15 cellular contexts compared by ENCODE assay signal in the genomic region with DNA sequence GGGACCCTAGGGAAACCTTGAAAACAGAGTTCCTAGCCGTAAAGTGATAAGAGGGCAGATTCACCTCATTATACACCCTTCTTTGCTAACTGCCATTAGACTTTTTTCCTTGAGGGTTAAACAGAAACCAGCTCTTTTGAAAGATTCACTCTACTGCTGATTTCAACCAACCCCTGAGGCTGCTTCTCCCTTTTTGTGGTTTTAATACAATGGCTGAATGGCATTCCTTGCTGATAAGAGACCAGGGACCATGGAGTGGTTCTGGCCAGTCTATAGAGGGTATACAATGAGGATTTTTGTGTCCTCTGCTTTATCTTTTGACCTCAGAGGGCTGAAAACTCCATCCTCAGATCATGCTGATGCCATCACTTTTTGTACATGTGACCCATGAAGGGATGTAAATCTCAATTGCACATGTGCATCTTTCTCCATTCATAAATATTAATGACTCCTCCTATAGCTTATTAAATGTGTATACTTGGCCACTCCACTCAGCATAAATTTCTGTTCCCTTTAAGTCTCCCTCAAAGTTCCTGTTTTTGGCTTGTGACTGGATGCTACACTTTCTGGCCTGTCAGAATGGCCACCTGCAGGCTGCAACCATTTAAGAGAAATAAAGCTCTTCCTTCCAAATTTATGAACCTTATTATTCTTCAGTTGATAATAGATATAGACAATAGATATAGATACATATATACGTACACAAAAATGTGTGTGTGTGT.
"Had no signal": no experiment of that assay in that cellular context is flagged by ENCODE, and none has a peak within 500 bp of the region (broad histone marks: within the 10 kb centered on the region; RNA-seq: fewer than 3 reads in every experiment).

No MANE protein-coding gene starts in this region.

- H3K27ac ChIP-seq: esophagus muscularis mucosa, parathyroid adenoma, stomach, thoracic aorta had no signal

- H3K4me3 Mint-ChIP-seq: activated CD8-positive, alpha-beta T cell treated with anti-CD3 and anti-CD28 coated beads for 36 hours; activated naive CD8-positive, alpha-beta T cell treated with anti-CD3 and anti-CD28 coated beads, Interleukin-2, amount 10 ng/mL, durations not matched to agents 7 days and 5 days; activated T-cell treated with anti-CD3 and anti-CD28 coated beads, Interleukin-2, amount 50 U/mL, for 72 hours; memory B cell had no signal

- H3K27me3 Mint-ChIP-seq: activated CD8-positive, alpha-beta T cell treated with anti-CD3 and anti-CD28 coated beads for 36 hours; activated naive CD8-positive, alpha-beta T cell treated with anti-CD3 and anti-CD28 coated beads, Interleukin-2, amount 10 ng/mL, durations not matched to agents 7 days and 5 days; memory B cell had no signal

- H3K9me3 Mint-ChIP-seq: activated CD8-positive, alpha-beta T cell treated with anti-CD3 and anti-CD28 coated beads for 36 hours had no signal

- H3K4me1 Mint-ChIP-seq: activated naive CD8-positive, alpha-beta T cell treated with anti-CD3 and anti-CD28 coated beads, Interleukin-2, amount 10 ng/mL, durations not matched to agents 7 days and 5 days; memory B cell had no signal

- H3K27me3 ChIP-seq: esophagus muscularis mucosa, left lung, stomach had no signal

- H3K27ac Mint-ChIP-seq: activated CD8-positive, alpha-beta T cell treated with anti-CD3 and anti-CD28 coated beads for 36 hours; activated naive CD8-positive, alpha-beta T cell treated with anti-CD3 and anti-CD28 coated beads, Interleukin-2, amount 10 ng/mL, durations not matched to agents 7 days and 5 days; activated T-cell treated with anti-CD3 and anti-CD28 coated beads, Interleukin-2, amount 50 U/mL, for 72 hours; memory B cell had no signal

- H3K36me3 Mint-ChIP-seq: activated naive CD8-positive, alpha-beta T cell treated with anti-CD3 and anti-CD28 coated beads, Interleukin-2, amount 10 ng/mL, durations not matched to agents 7 days and 5 days; memory B cell had no signal

- H3K4me3 ChIP-seq: esophagus muscularis mucosa, left lung, stomach, thoracic aorta had no signal

- H3K9me3 ChIP-seq: esophagus muscularis mucosa, left lung, thoracic aorta had no signal

- H3K4me1 ChIP-seq: esophagus muscularis mucosa, left lung, parathyroid adenoma, stomach had no signal

- DNase-seq: activated CD4-positive, alpha-beta T cell treated with anti-CD3 and anti-CD28 coated beads for 4 hours; activated CD8-positive, alpha-beta memory T cell treated with anti-CD3 and anti-CD28 coated beads, Interleukin-2, amount 50 U/mL, for 4 hours; activated CD8-positive, alpha-beta T cell treated with anti-CD3 and anti-CD28 coated beads for 36 hours; activated naive CD8-positive, alpha-beta T cell treated with anti-CD3 and anti-CD28 coated beads, Interleukin-2, amount 10 ng/mL, durations not matched to agents 7 days and 5 days; activated T-cell treated with anti-CD3 and anti-CD28 coated beads, Interleukin-2, amount 50 U/mL, for 72 hours; aorta; head of caudate nucleus; left lung; retina; stimulated activated CD4-positive, alpha-beta T cell treated with anti-CD3 and anti-CD28 coated beads, Interleukin-15, amount 100 ng/mL, for 24 hours; stomach had no signal

- H3K36me3 ChIP-seq: esophagus muscularis mucosa, left lung, stomach, thoracic aorta had no signal
